1 cellular context compared by ENCODE assay signal in the genomic region with DNA sequence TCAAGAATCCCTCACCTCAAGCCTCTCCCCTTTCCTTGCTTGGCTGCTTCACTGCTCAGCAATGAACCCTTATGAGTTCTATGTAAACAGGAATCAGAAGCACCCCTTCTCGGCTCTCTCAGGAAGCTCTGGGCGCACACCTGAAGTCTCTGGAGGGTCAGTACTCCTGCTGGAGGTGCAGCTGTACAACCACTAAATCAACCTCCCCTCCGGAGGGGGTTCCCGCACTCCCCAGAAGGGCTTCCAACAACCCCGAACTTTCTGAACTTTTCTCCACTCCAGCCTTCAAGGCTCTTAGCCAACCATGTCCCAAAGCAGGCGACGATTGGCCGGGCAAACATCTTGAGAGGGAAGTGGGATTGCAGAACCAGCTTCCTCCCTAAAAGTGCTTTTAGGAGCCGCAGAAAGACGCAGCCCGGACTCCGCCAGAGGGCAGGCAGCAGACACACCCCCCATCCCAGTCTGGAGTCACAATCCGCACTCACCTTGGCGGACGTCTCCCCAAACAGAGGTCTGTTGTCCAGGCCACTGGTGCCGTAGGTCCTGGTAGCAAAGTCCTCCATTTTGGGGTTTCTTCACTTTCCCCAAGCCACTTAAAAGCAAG.
TF ChIP-seq lines count a peak whose summit lies in the region.

No MANE protein-coding gene starts in this region.

TF ChIP-seq in GM12878, 131 proteins besides CTCF, POLR2A, EP300 and RAD21 (continued from another document):
- TF ChIP-seq, protein P1, sequence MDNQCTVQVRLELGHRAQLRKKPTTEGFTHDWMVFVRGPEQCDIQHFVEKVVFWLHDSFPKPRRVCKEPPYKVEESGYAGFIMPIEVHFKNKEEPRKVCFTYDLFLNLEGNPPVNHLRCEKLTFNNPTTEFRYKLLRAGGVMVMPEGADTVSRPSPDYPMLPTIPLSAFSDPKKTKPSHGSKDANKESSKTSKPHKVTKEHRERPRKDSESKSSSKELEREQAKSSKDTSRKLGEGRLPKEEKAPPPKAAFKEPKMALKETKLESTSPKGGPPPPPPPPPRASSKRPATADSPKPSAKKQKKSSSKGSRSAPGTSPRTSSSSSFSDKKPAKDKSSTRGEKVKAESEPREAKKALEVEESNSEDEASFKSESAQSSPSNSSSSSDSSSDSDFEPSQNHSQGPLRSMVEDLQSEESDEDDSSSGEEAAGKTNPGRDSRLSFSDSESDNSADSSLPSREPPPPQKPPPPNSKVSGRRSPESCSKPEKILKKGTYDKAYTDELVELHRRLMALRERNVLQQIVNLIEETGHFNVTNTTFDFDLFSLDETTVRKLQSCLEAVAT (IDR thresholded peaks at IDR 0.05) = peak; percentile 28; the same call in 1 of the 2 replicates
- TF ChIP-seq BRCA1 (IDR thresholded peaks at IDR 0.05; ENCODE audit: low read depth, low read length) (no peak), YY1 (IDR thresholded peaks at IDR 0.05; ENCODE audit: low read depth, low read length) (peak; percentile 71; the same call in 1 of the 2 replicates), POU2F2 (IDR thresholded peaks at IDR 0.05; ENCODE audit: borderline replicate concordance, low read depth, low read length) (peak; percentile 19; the same call in 1 of the 3 replicates), SPI1 (IDR thresholded peaks at IDR 0.05; ENCODE audit: borderline replicate concordance, insufficient read depth, low read depth, low read length) (peak; percentile 26; the same call in 1 of the 2 replicates)
